In the genomic region with DNA sequence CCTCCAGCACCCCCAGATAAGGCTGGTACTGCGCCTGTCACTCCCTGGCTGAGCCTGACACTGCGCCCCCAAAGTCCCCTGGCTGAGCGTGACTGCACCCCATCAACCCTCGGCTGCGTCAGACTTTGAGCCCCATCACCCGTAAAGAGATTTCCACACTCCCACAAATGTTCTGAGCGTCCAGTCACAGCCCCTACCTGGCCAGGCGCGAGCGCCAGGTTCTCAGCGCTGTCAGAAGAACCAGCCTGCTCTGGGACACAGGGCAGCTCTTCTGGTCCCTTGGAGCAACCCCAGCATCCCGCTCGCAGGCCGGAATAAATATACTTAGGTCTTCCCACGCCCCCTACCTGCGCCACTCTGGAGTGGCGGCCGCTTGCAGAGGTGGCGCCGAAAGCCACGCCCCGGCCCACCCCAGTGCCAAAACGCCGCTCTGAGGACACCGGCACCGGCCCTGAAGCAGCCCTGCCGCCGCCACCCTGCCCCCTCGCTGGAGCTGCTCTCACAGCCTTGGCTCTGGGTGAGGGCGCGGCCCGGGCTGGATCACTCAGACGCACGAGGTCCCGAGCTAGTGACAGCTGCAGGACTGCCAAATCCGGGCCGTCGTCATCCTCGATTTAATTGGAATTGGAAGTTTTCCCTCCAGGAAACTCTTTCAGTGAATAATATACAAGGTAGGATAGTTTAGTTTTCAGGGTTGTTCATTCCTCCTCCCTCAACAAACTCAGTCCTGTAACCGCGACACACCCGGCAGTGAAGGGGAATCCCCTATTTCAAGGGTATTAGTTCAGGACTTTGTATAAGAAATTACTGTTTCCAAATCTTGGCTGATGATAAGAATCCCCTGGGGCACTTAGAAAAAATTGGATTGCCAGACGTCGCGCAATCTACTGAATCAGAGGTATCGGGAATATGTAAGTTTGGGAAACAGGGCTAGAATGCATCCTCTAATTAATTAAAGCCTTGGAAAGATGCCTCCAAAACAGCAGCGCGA, we compare ENCODE assay signal across 8 cellular contexts.
DNase-seq lines count a peak whose midpoint lies in the region; ATAC-seq and TF ChIP-seq lines count a peak whose summit lies in the region.

No MANE protein-coding gene starts in this region.

- TF ChIP-seq CTCF in LNCAP (IDR thresholded peaks at IDR 0.05) (peak; percentile 53), WI38 (IDR thresholded peaks at IDR 0.05; ENCODE audit: low read depth, low read length) (no peak), cardiac fibroblast (IDR thresholded peaks at IDR 0.05; ENCODE audit: low read depth, low read length) (peak; percentile 5)

- peak overlapping the region; percentile 66 for H3K4me3 ChIP-seq in WI38 (ENCODE audit: low read depth, low read length)
- peak overlapping the region; percentile 66 for H3K4me3 ChIP-seq in cardiac fibroblast (replicated peaks in 1 of 2; ENCODE audit: low read depth in 2 of 2, low read length in 2 of 2)

- peak; percentile 36 for ATAC-seq in GM21786 (IDR thresholded peaks at IDR 0.05; ENCODE audit: unreplicated experiment)

- DNase-seq in ELR (ENCODE audit: low read depth): peak; percentile 65
- DNase-seq in cardiac fibroblast (ENCODE audit: low read depth in 2 of 2): peak; percentile 41 to 48
- peak; percentile 22 for DNase-seq in kidney glomerular epithelial cell (lab: John Stamatoyannopoulos, UW)
- peak in 3 of 4 experiments; percentile 21 to 53 (median 24) for DNase-seq in stimulated activated CD4-positive, alpha-beta T cell treated with anti-CD3 and anti-CD28 coated beads, Interleukin-1b, Interleukin-23, amount 100 ng/mL, for 24 hours (ENCODE audit: low read depth in 4 of 4, low spot score in 1 of 4)
- DNase-seq in HuH-7.5 (ENCODE audit: low spot score): no peak
